In genomic region chr14:64671591-64671990, GRCh38 we compare ENCODE assay signal across 8 cellular contexts. TPM values are rescaled to one million over a fixed set of nuclear protein-coding genes. Genes with fewer than 3 reads are reported as not detected.
A peak's percentile ranks its signal among the peaks of the same experiment; 100 is the strongest.
DNase-seq lines count a peak whose midpoint lies in the region; ATAC-seq, FAIRE-seq and TF ChIP-seq lines count a peak whose summit lies in the region.

No MANE protein-coding gene starts in this region.

- CTCF ChIA-PET in SK-N-SH (lab: Yijun Ruan, JAX), result interaction anchor here (0.6 to 7.3 kb wide), 33 partner anchors 9 to 321 kb away, joined by 3 to 73 read pairs (median 4); no protein-coding TSS in a partner anchor

- H3K9ac ChIP-seq in SK-N-SH, result no peak overlapping the region

- peaks cover 3 to 4% (median 4%) of the 10 kb centered on the region in 3 donors for H3K4me1 Mint-ChIP-seq in naive B cell

- DNase-seq in SK-N-SH, result peak; percentile 69
- peak; percentile 56 to 70 for DNase-seq in erythroblast (lab: John Stamatoyannopoulos, UW)
- peak; percentile 3 for DNase-seq in naive B cell

- no peaks in the 10 kb centered on the region for H3K9me2 ChIP-seq in SK-N-SH

- H3K27ac ChIP-seq in SK-N-SH (ENCODE audit: low read depth in 2 of 2, low read length in 1 of 2), result no peak overlapping the region

- POLR2A ChIA-PET in SK-N-SH (lab: Yijun Ruan, JAX), result no interaction called here

- H3K4me3 ChIP-seq in SK-N-SH (ENCODE audit: low read depth in 2 of 2, low read length in 1 of 2), result no peak overlapping the region; a peak in 1 of 4 replicates

- no peaks in the 10 kb centered on the region for H3F3A ChIP-seq in SK-N-SH (replicated peaks; ENCODE audit: insufficient read depth)

- WGBS in SK-N-SH (ENCODE audit: low lambda C conversion rate), result 14% methylated on average over 3 of the region's 3 CpGs

- peak; percentile 91 for TF ChIP-seq RAD21 in SK-N-SH (IDR thresholded peaks at IDR 0.05; ENCODE audit: low read length)

- FAIRE-seq in G401.6 (lab: Jason Lieb, UNC), result peak; percentile 84

- TF ChIP-seq CTCF in LNCAP (IDR thresholded peaks at IDR 0.05) (peak; percentile 71), SK-N-SH (IDR thresholded peaks at IDR 0.05) (peak; percentile 81)

- no peak for TF ChIP-seq EP300 in SK-N-SH (IDR thresholded peaks at IDR 0.05; ENCODE audit: borderline replicate concordance in 1 of 2, low read depth in 1 of 2, low read length in 1 of 2)

- H3K36me3 ChIP-seq in SK-N-SH (replicated peaks in 1 of 2; ENCODE audit: control insufficient read depth in 1 of 2, insufficient read depth in 2 of 2, low read length in 1 of 2), result no peaks in the 10 kb centered on the region

- H4K20me1 ChIP-seq in SK-N-SH (ENCODE audit: insufficient read depth), result no peaks in the 10 kb centered on the region

- H3K36me3 Mint-ChIP-seq in naive B cell, result no peaks in the 10 kb centered on the region

- H3K9me3 ChIP-seq in SK-N-SH, result no peaks in the 10 kb centered on the region

- no peak overlapping the region for H2AFZ ChIP-seq in SK-N-SH (ENCODE audit: low read depth)

- TF ChIP-seq POLR2A in erythroblast (IDR thresholded peaks at IDR 0.05; ENCODE audit: low read length), result no peak

- no peaks in the 10 kb centered on the region for H3K27me3 ChIP-seq in SK-N-SH (ENCODE audit: insufficient read depth)

- peak in 1 of 2 donors; percentile 44 for ATAC-seq in naive B cell (ENCODE audit: low read depth in 2 of 2)
- ATAC-seq in GM21576 (IDR thresholded peaks at IDR 0.05; ENCODE audit: unreplicated experiment), result no peak
- ATAC-seq in HG02678 (IDR thresholded peaks at IDR 0.05; ENCODE audit: unreplicated experiment), result no peak
- ATAC-seq in HG02642 (IDR thresholded peaks at IDR 0.05; ENCODE audit: poor library complexity, unreplicated experiment), result no peak

- H3K27ac Mint-ChIP-seq in naive B cell, result no peak overlapping the region

- H3K79me2 ChIP-seq in SK-N-SH (ENCODE audit: insufficient read depth), result no peaks in the 10 kb centered on the region

- H3K9me3 Mint-ChIP-seq in naive B cell, result no peaks in the 10 kb centered on the region

- H3K4me3 Mint-ChIP-seq in naive B cell, result no peak overlapping the region

- H3K27me3 Mint-ChIP-seq in naive B cell, result peaks cover 6 to 14% (median 6%) of the 10 kb centered on the region in 3 donors

- no peak overlapping the region for H3K4me2 ChIP-seq in SK-N-SH

- H3K4me1 ChIP-seq in SK-N-SH (ENCODE audit: control insufficient read depth in 1 of 2, insufficient read depth in 2 of 2, low read depth in 1 of 2, low read length in 1 of 2), result no peaks in the 10 kb centered on the region; a peak in 1 of 4 replicates

TF ChIP-seq in SK-N-SH, 30 proteins besides CTCF, POLR2A, EP300 and RAD21:
- TF ChIP-seq SMC3 (IDR thresholded peaks at IDR 0.05; ENCODE audit: low read depth, low read length), result peak; percentile 76
- no peak for TF ChIP-seq GABPA (IDR thresholded peaks at IDR 0.05; ENCODE audit: low read depth)
- TF ChIP-seq YY1 (IDR thresholded peaks at IDR 0.05; ENCODE audit: low read depth), result no peak
- TF ChIP-seq IRF3 (IDR thresholded peaks at IDR 0.05; ENCODE audit: low read depth, low read length), result no peak

RNA-seq across cellular contexts. Expression of gene PLEKHG3, which starts 32.6 kb away (rescaled TPM):
- polyA plus RNA-seq in SK-N-SH (2012; rRNA removed) (4.9 and 5.1 TPM in 2 replicates), naive B cell (ENCODE audit: low read depth in 6 of 6) (not detected)
- polyA plus RNA-seq in SK-N-SH (2012; cell fraction: cytosol; rRNA removed), result 2.6 and 4.0 TPM in 2 replicates
- 18.3 and 21.2 TPM in 2 replicates for polyA plus RNA-seq in SK-N-SH (2012; cell fraction: nucleus; rRNA removed)

Comparison
In these comparisons a context has a peak if more than half of its experiments do, and no peak if none do; other contexts are left out.
1. DNase-seq: peak in every context shown above with its lines; median percentile 69 in SK-N-SH; 63 in erythroblast; 3 in naive B cell.